In genomic region chr16:57131351-57131970, GRCh38 we compare ENCODE assay signal across 11 cellular contexts. TPM values are rescaled to one million over a fixed set of nuclear protein-coding genes. Genes with fewer than 3 reads are reported as not detected.
A peak's percentile ranks its signal among the peaks of the same experiment; 100 is the strongest.
DNase-seq lines count a peak whose midpoint lies in the region; ATAC-seq, FAIRE-seq and TF ChIP-seq lines count a peak whose summit lies in the region.
"Had no signal": no experiment of that assay in that cellular context is flagged by ENCODE, and none has a peak within 500 bp of the region (broad histone marks: within the 10 kb centered on the region; RNA-seq: fewer than 3 reads in every experiment).

No MANE protein-coding gene starts in this region.

- H3K27ac ChIP-seq in CD4-positive, alpha-beta memory T cell (ENCODE audit: low read depth, low read length), result peak overlapping the region; percentile 12
- H3K27ac ChIP-seq in endodermal cell (ENCODE audit: low read depth, low read length) (no peak overlapping the region), osteoblast (ENCODE audit: low read depth, low read length) (no peak overlapping the region), pancreas (no peak overlapping the region)
- H3K27ac ChIP-seq: brain microvascular endothelial cell had no signal

- H3K4me2 ChIP-seq in osteoblast (ENCODE audit: insufficient read depth, low read length), result no peak overlapping the region

- no peak for ATAC-seq in T-helper 17 cell
- ATAC-seq in pancreas, result no peak

- CTCF ChIA-PET in CD4-positive, alpha-beta memory T cell (lab: Charles Lee; ENCODE audit: partially characterized antibody), result no interaction called here

- peaks cover 48 to 97% (median 78%) of the 10 kb centered on the region in 4 donors for H3K4me1 Mint-ChIP-seq in CD4-positive, alpha-beta memory T cell
- peaks cover 66% of the 10 kb centered on the region for H3K4me1 Mint-ChIP-seq in T-helper 17 cell
- H3K4me1 Mint-ChIP-seq in endodermal cell, result no peaks in the 10 kb centered on the region

- H3K9me3 ChIP-seq in CD4-positive, alpha-beta memory T cell (ENCODE audit: control insufficient read depth in 1 of 2, low read length in 2 of 2), result no peaks in the 10 kb centered on the region
- H3K9me3 ChIP-seq in T-helper 17 cell (ENCODE audit: control insufficient read depth, low read length, poor library complexity, severe bottlenecking) (no peaks in the 10 kb centered on the region), endodermal cell (ENCODE audit: control insufficient read depth, low read length) (no peaks in the 10 kb centered on the region), osteoblast (ENCODE audit: low read depth, low read length) (no peaks in the 10 kb centered on the region), pancreas (no peaks in the 10 kb centered on the region)

- peak overlapping the region in 3 of 8 donors; percentile 8 to 49 (median 34) for H3K4me3 Mint-ChIP-seq in CD4-positive, alpha-beta memory T cell
- H3K4me3 Mint-ChIP-seq in T-helper 17 cell (no peak overlapping the region), endodermal cell (no peak overlapping the region)
- H3K4me3 Mint-ChIP-seq: HFFc6 had no signal

- H3K36me3 Mint-ChIP-seq in CD4-positive, alpha-beta memory T cell, result no peaks in the 10 kb centered on the region
- H3K36me3 Mint-ChIP-seq in T-helper 17 cell (ENCODE audit: low read depth) (peaks cover 3% of the 10 kb centered on the region), endodermal cell (ENCODE audit: low read depth) (no peaks in the 10 kb centered on the region)

- DNase-seq in CD4-positive, alpha-beta memory T cell, result no peak
- DNase-seq in T-helper 17 cell (no peak), endodermal cell (no peak), osteoblast (ENCODE audit: insufficient read length, low spot score, missing footprints) (peak; percentile 44), pancreas (no peak), erythroblast (lab: John Stamatoyannopoulos, UW) (no peak), OCI-M2 (lab: John Stamatoyannopoulos, UW; ENCODE audit: unreplicated experiment) (no peak), HK-2 (ENCODE audit: unreplicated experiment) (no peak)
- DNase-seq: brain microvascular endothelial cell, HFFc6 had no signal

- no peak overlapping the region for H3K4me3 ChIP-seq in CD4-positive, alpha-beta memory T cell (ENCODE audit: low read length in 2 of 2)
- H3K4me3 ChIP-seq in endodermal cell (ENCODE audit: low read length) (no peak overlapping the region), osteoblast (ENCODE audit: insufficient read depth, low read length) (no peak overlapping the region), pancreas (no peak overlapping the region)

- peaks cover 90% of the 10 kb centered on the region for H3K4me1 ChIP-seq in CD4-positive, alpha-beta memory T cell (ENCODE audit: insufficient read depth, low read length)
- H3K4me1 ChIP-seq in endodermal cell (ENCODE audit: control insufficient read depth, insufficient read depth, low read length) (no peaks in the 10 kb centered on the region), osteoblast (ENCODE audit: insufficient read depth, low read length) (no peaks in the 10 kb centered on the region), pancreas (no peaks in the 10 kb centered on the region)

- intact Hi-C loops in CD4-positive, alpha-beta memory T cell (cut with micrococcal nuclease), result no loop called here
- intact Hi-C loops in pancreas (cut with DNase I), result no loop called here

- no peaks in the 10 kb centered on the region for H3K79me2 ChIP-seq in osteoblast (ENCODE audit: insufficient read depth, low read length)

- POLR2A ChIA-PET in CD4-positive, alpha-beta memory T cell (lab: Charles Lee; ENCODE audit: partially characterized antibody), result interaction anchor here (1.8 kb wide), 1 partner anchor 10 kb away, joined by 5 read pairs; no protein-coding TSS in a partner anchor

- H2AFZ ChIP-seq in osteoblast (ENCODE audit: low read length), result no peak overlapping the region

- H3K36me3 ChIP-seq in CD4-positive, alpha-beta memory T cell (ENCODE audit: insufficient read depth, low read length), result no peaks in the 10 kb centered on the region
- H3K36me3 ChIP-seq in endodermal cell (ENCODE audit: control insufficient read depth, insufficient read depth, low read length) (no peaks in the 10 kb centered on the region), osteoblast (ENCODE audit: insufficient read depth, low read length) (no peaks in the 10 kb centered on the region), pancreas (no peaks in the 10 kb centered on the region)
- H3K36me3 ChIP-seq: brain microvascular endothelial cell had no signal

- TF ChIP-seq POLR2A in erythroblast (IDR thresholded peaks at IDR 0.05; ENCODE audit: low read length), result no peak

- H3K27me3 Mint-ChIP-seq in CD4-positive, alpha-beta memory T cell, result no peaks in the 10 kb centered on the region
- H3K27me3 Mint-ChIP-seq in T-helper 17 cell (no peaks in the 10 kb centered on the region), endodermal cell (ENCODE audit: insufficient read depth) (no peaks in the 10 kb centered on the region)

- WGBS in endodermal cell (ENCODE audit: insufficient coverage in 1 of 2, insufficient read length in 1 of 2), 2 experiments, result 88% methylated on average over 15 to 17 of the region's 17 CpGs
- 75 to 86% methylated on average over 17 of the region's 17 CpGs for WGBS in pancreas, 2 donors

- TF ChIP-seq CTCF in endodermal cell (conservative IDR thresholded peaks at IDR 0.05), result no peak
- TF ChIP-seq CTCF in osteoblast (IDR thresholded peaks at IDR 0.05; ENCODE audit: extremely low read depth, low read depth, low read length), result no peak
- no peak for TF ChIP-seq CTCF in pancreas (IDR thresholded peaks at IDR 0.05)

- no peaks in the 10 kb centered on the region for H3K9me3 Mint-ChIP-seq in CD4-positive, alpha-beta memory T cell
- H3K9me3 Mint-ChIP-seq in endodermal cell, result no peaks in the 10 kb centered on the region
- H3K9me3 Mint-ChIP-seq: HFFc6 had no signal

- no peak for FAIRE-seq in pancreas (lab: Jason Lieb, UNC)
- FAIRE-seq: endothelial cell of umbilical vein had no signal

- no peaks in the 10 kb centered on the region for H4K20me1 ChIP-seq in osteoblast (ENCODE audit: insufficient read depth, low read length)

- H3K9ac ChIP-seq in endodermal cell (ENCODE audit: extremely low read depth, low read length, poor library complexity, severe bottlenecking), result no peak overlapping the region

- no peaks in the 10 kb centered on the region for H3K27me3 ChIP-seq in CD4-positive, alpha-beta memory T cell (ENCODE audit: insufficient read depth, low read length)
- H3K27me3 ChIP-seq in endodermal cell (ENCODE audit: control insufficient read depth, insufficient read depth, low read length, poor library complexity, severe bottlenecking) (no peaks in the 10 kb centered on the region), osteoblast (ENCODE audit: insufficient read depth, low read length) (no peaks in the 10 kb centered on the region), pancreas (no peaks in the 10 kb centered on the region)
- H3K27me3 ChIP-seq: brain microvascular endothelial cell had no signal

- peak overlapping the region; percentile 73 to 91 (median 78) for H3K27ac Mint-ChIP-seq in CD4-positive, alpha-beta memory T cell
- H3K27ac Mint-ChIP-seq in T-helper 17 cell (peak overlapping the region; percentile 91), endodermal cell (peak overlapping the region; percentile 52)
- H3K27ac Mint-ChIP-seq: HFFc6 had no signal

RNA-seq across cellular contexts. Expression of gene CPNE2, which starts 39.1 kb away (rescaled TPM):
- total RNA-seq in CD4-positive, alpha-beta memory T cell, result 1 to 10 TPM; 3.8 to 4.1 TPM
- polyA plus RNA-seq in CD4-positive, alpha-beta memory T cell, result 1 to 10 TPM; 6.7 to 6.8 TPM
- 1 to 10 TPM; 2.4 to 4.4 TPM for total RNA-seq in T-helper 17 cell
- total RNA-seq in endodermal cell, result 10 to 100 TPM; 12.3 to 16.6 TPM
- 32.5 TPM for polyA plus RNA-seq in endodermal cell (2013, experiment 1 of 2)
- 39.2 TPM for polyA plus RNA-seq in endodermal cell (2013, experiment 2 of 2)
- total RNA-seq in osteoblast, result 11.6 and 15.3 TPM in 2 replicates
- total RNA-seq in pancreas, result 10 to 100 TPM in 1 of 6 donors, 1 to 10 TPM in 5; 3.2 to 12.4 (median 4.3) TPM
- 10 to 100 TPM; 14.8 to 17.1 TPM for polyA plus RNA-seq in pancreas

RNA-seq across cellular contexts. Expression of gene PSME3IP1, which starts 54.4 kb away (rescaled TPM):
- total RNA-seq in CD4-positive, alpha-beta memory T cell, result 100 to 1,000 TPM; 147 to 157 TPM
- 10 to 100 TPM; 59.9 to 64.5 TPM for polyA plus RNA-seq in CD4-positive, alpha-beta memory T cell
- total RNA-seq in T-helper 17 cell (100 to 1,000 TPM; 109 to 118 TPM), endodermal cell (100 to 1,000 TPM in 1 of 2 donors, 10 to 100 TPM in 1; 94.2 to 102 TPM), osteoblast (53.9 and 70.2 TPM in 2 replicates), pancreas (10 to 100 TPM; 27.9 to 39.2 (median 29.7) TPM)
- polyA plus RNA-seq in endodermal cell (2013, experiment 1 of 2), result 107 TPM
- polyA plus RNA-seq in endodermal cell (2013, experiment 2 of 2), result 106 TPM
- polyA plus RNA-seq in pancreas, result 10 to 100 TPM; 38.5 to 63.3 TPM

RNA-seq across cellular contexts. Expression of gene RSPRY1, which starts 54.7 kb away (rescaled TPM):
- total RNA-seq in CD4-positive, alpha-beta memory T cell, result 10 to 100 TPM; 32.8 to 38.0 TPM
- polyA plus RNA-seq in CD4-positive, alpha-beta memory T cell, result 10 to 100 TPM; 28.5 to 34.0 TPM
- total RNA-seq in T-helper 17 cell (10 to 100 TPM; 19.1 to 23.8 TPM), endodermal cell (10 to 100 TPM; 40.3 to 46.5 TPM), osteoblast (51.6 and 57.2 TPM in 2 replicates), pancreas (10 to 100 TPM; 16.7 to 21.9 (median 19.2) TPM)
- 42.0 TPM for polyA plus RNA-seq in endodermal cell (2013, experiment 1 of 2)
- polyA plus RNA-seq in endodermal cell (2013, experiment 2 of 2), result 38.2 TPM
- 10 to 100 TPM in 1 of 2 donors, 1 to 10 TPM in 1; 6.9 to 12.5 TPM for polyA plus RNA-seq in pancreas
